In genomic region chr21:29403922-29404538, GRCh38 we compare ENCODE assay signal across 16 cellular contexts.
DNase-seq lines count a peak whose midpoint lies in the region; ATAC-seq, FAIRE-seq and TF ChIP-seq lines count a peak whose summit lies in the region.
"Had no signal": no experiment of that assay in that cellular context is flagged by ENCODE, and none has a peak within 500 bp of the region (broad histone marks: within the 10 kb centered on the region; RNA-seq: fewer than 3 reads in every experiment).

No MANE protein-coding gene starts in this region.

- POLR2A ChIA-PET in HepG2 (lab: Yijun Ruan, JAX), result no interaction called here

- DNase-seq in CD14-positive monocyte (ENCODE audit: low spot score) (peak; percentile 79), KBM-7 (peak; percentile 58), HepG2 (ENCODE audit: low spot score) (no peak), activated T-cell treated with anti-CD3 and anti-CD28 coated beads for 4 hours (no peak), SHP77 treated with DMSO at 0.1 percent for 48 hours (lab: John Stamatoyannopoulos, UW) (no peak), H7 (no peak)
- DNase-seq: activated CD4-positive, alpha-beta T cell treated with anti-CD3 and anti-CD28 coated beads, Interleukin-2, amount 50 U/mL, for 4 hours; GM23248; NCI-H1694 treated with DMSO at 0.1 percent for 48 hours; NCI-H82; nucleus accumbens; T-helper 9 cell had no signal

- no peak overlapping the region for H3K27ac ChIP-seq in HepG2 (ENCODE audit: extremely low read length, insufficient read depth, low read length)
- H3K27ac ChIP-seq: GM23248, suprapubic skin had no signal

- no peaks in the 10 kb centered on the region; the same call in 1 of the 2 replicates for H3K9me3 ChIP-seq in HepG2 (ENCODE audit: low read length)

- no peaks in the 10 kb centered on the region for H3K4me1 ChIP-seq in HepG2 (ENCODE audit: insufficient read depth, low read length)
- H3K4me1 ChIP-seq: suprapubic skin had no signal

- H3K9ac ChIP-seq in HepG2 (ENCODE audit: insufficient read depth, low read depth, low read length), result no peak overlapping the region
- H3K9ac ChIP-seq: GM23248 had no signal

- intact Hi-C loops in CD14-positive monocyte (cut with micrococcal nuclease) (no loop called here), HepG2 (cut with micrococcal nuclease; ENCODE audit: unreplicated experiment) (no loop called here)

- no peak overlapping the region for H3K4me2 ChIP-seq in HepG2 (ENCODE audit: low read depth, low read length)

- H4K20me1 ChIP-seq in HepG2 (ENCODE audit: insufficient read depth, low read length), result no peaks in the 10 kb centered on the region

- no peak overlapping the region for H3K4me3 ChIP-seq in HepG2 (replicated peaks in 1 of 3; ENCODE audit: insufficient read depth in 1 of 3, low read depth in 2 of 3, low read length in 3 of 3)
- no peak overlapping the region for H3K4me3 ChIP-seq in H7 (ENCODE audit: insufficient read depth, low read depth, low read length)
- H3K4me3 ChIP-seq: GM23248, suprapubic skin had no signal

- no peak for TF ChIP-seq CTCF in CD14-positive monocyte (IDR thresholded peaks at IDR 0.05)
- no peak for TF ChIP-seq CTCF in HepG2 (CRISPR knock-in tag; IDR thresholded peaks at IDR 0.05)

- peaks cover 41 to 64% of the 10 kb centered on the region in 2 donors for H3K36me3 Mint-ChIP-seq in CD14-positive monocyte
- H3K36me3 Mint-ChIP-seq in activated T-helper 17 cell treated with anti-CD3 and anti-CD28 coated beads, Interleukin-2, amount 50 U/mL, for 72 hours (ENCODE audit: low read depth), result peaks cover 19% of the 10 kb centered on the region

- peak overlapping the region; percentile 79 to 91 (median 86) for H3K27ac Mint-ChIP-seq in CD14-positive monocyte
- peak overlapping the region; percentile 17 for H3K27ac Mint-ChIP-seq in activated T-helper 17 cell treated with anti-CD3 and anti-CD28 coated beads, Interleukin-2, amount 50 U/mL, for 72 hours
- H3K27ac Mint-ChIP-seq: IgD-negative memory B cell had no signal

- no peak for FAIRE-seq in HepG2 (lab: Jason Lieb, UNC)

- peaks cover 12% of the 10 kb centered on the region for H3K4me1 Mint-ChIP-seq in CD14-positive monocyte
- H3K4me1 Mint-ChIP-seq in activated T-helper 17 cell treated with anti-CD3 and anti-CD28 coated beads, Interleukin-2, amount 50 U/mL, for 72 hours, result no peaks in the 10 kb centered on the region
- H3K4me1 Mint-ChIP-seq: IgD-negative memory B cell had no signal

- 92% methylated on average over 2 of the region's 4 CpGs for WGBS in HepG2 (ENCODE audit: low lambda C conversion rate)

- CTCF ChIA-PET in HepG2 (lab: Yijun Ruan, JAX; ENCODE audit: low intra/inter-chr PET ratio, low total read pairs), result no interaction called here

- no peak for TF ChIP-seq EP300 in HepG2 (IDR thresholded peaks at IDR 0.05; ENCODE audit: low read depth in 2 of 2, low read length in 2 of 2)
- TF ChIP-seq EP300 in HepG2 (CRISPR knock-in tag; IDR thresholded peaks at IDR 0.05; ENCODE audit: borderline replicate concordance), result no peak

- H2AFZ ChIP-seq in HepG2 (ENCODE audit: low read length), result no peak overlapping the region
- H2AFZ ChIP-seq: GM23248 had no signal

- in situ Hi-C loops in KBM-7 (cut with MboI; ENCODE audit: low pct_unique_long_range_greater_than_20kb, low sequenced_read_pairs), result no loop called here
- in situ Hi-C loops in HepG2 (cut with HindIII; ENCODE audit: extremely low pct_ligation_motif_present, low pct_unique_long_range_greater_than_20kb), result no loop called here

- H3K9me3 Mint-ChIP-seq in CD14-positive monocyte, result peaks cover 21 to 51% (median 40%) of the 10 kb centered on the region in 7 donors
- H3K9me3 Mint-ChIP-seq in activated T-helper 17 cell treated with anti-CD3 and anti-CD28 coated beads, Interleukin-2, amount 50 U/mL, for 72 hours, result peaks cover 11% of the 10 kb centered on the region

- ATAC-seq in activated T-helper 17 cell treated with anti-CD3 and anti-CD28 coated beads, Interleukin-2, amount 50 U/mL, for 72 hours (replicated peaks), result no peak
- ATAC-seq in HepG2 (no peak; the same call in 2 of the 3 replicates), HG03095 (IDR thresholded peaks at IDR 0.05; ENCODE audit: unreplicated experiment) (no peak)

- no peak for TF ChIP-seq RAD21 in HepG2 (CRISPR knock-in tag; IDR thresholded peaks at IDR 0.05)

- H3K27me3 Mint-ChIP-seq in CD14-positive monocyte (ENCODE audit: low read depth in 3 of 3), result no peaks in the 10 kb centered on the region
- no peaks in the 10 kb centered on the region for H3K27me3 Mint-ChIP-seq in activated T-helper 17 cell treated with anti-CD3 and anti-CD28 coated beads, Interleukin-2, amount 50 U/mL, for 72 hours
- H3K27me3 Mint-ChIP-seq: IgD-negative memory B cell had no signal

- no peak overlapping the region for H3K4me3 Mint-ChIP-seq in CD14-positive monocyte
- no peak overlapping the region for H3K4me3 Mint-ChIP-seq in activated T-helper 17 cell treated with anti-CD3 and anti-CD28 coated beads, Interleukin-2, amount 50 U/mL, for 72 hours
- H3K4me3 Mint-ChIP-seq: IgD-negative memory B cell had no signal

- no peaks in the 10 kb centered on the region for H3K79me2 ChIP-seq in HepG2 (ENCODE audit: insufficient read depth, low read length)

- H3K36me3 ChIP-seq in HepG2 (replicated peaks in 1 of 2; ENCODE audit: control insufficient read depth in 1 of 2, insufficient read depth in 2 of 2, low read length in 2 of 2) (no peaks in the 10 kb centered on the region), H7 (replicated peaks; ENCODE audit: control insufficient read depth, insufficient read depth, low read length) (no peaks in the 10 kb centered on the region)
- H3K36me3 ChIP-seq: suprapubic skin had no signal

- H3K27me3 ChIP-seq in HepG2 (ENCODE audit: control insufficient read depth in 1 of 2, insufficient read depth in 2 of 2, low read length in 2 of 2) (no peaks in the 10 kb centered on the region), H7 (ENCODE audit: control insufficient read depth, insufficient read depth, low read length) (no peaks in the 10 kb centered on the region)
- H3K27me3 ChIP-seq: suprapubic skin had no signal

- no TSS peak for BruUV-seq in HepG2 (replicated peaks; lab: Mats Ljungman, UMichigan)

- no peak for TF ChIP-seq POLR2A in HepG2 (IDR thresholded peaks at IDR 0.05; ENCODE audit: insufficient read depth in 1 of 2, low read depth in 2 of 2, low read length in 2 of 2)

TF ChIP-seq in HepG2, 621 proteins besides CTCF, POLR2A, EP300 and RAD21:
- TF ChIP-seq CEBPG (CRISPR knock-in tag; IDR thresholded peaks at IDR 0.05) (peak; percentile 42), CEBPB (IDR thresholded peaks at IDR 0.05; ENCODE audit: borderline replicate concordance, low read depth, low read length) (peak; percentile 54; the same call in 1 of the 2 replicates), ZNF562 (CRISPR knock-in tag; IDR thresholded peaks at IDR 0.05; ENCODE audit: borderline replicate concordance) (no peak)

Comparison
In these comparisons a context has a peak if more than half of its experiments do, and no peak if none do; other contexts are left out.
1. DNase-seq: peak in CD14-positive monocyte (single experiment) and KBM-7 (single experiment); none in HepG2 (single experiment), activated T-cell treated with anti-CD3 and anti-CD28 coated beads for 4 hours (single experiment), SHP77 treated with DMSO at 0.1 percent for 48 hours (single experiment) and H7 (single experiment).